In the genomic region with DNA sequence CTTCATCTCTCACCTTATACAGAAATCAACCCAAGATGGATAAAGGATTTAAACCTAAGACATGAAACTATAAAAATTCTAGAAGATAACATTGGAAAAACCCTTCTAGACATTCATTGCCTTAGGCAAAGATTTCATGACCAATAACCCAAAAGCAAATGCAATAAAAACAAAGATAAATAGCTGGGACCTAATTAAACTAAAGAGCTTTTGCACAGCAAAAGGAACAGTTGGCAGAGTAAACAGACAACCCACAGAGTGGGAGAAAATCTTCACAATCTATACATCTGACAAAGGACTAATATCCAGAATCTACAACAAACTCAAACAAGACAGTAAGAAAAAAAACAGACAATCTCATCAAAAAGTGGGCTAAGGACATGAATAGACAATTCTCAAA, we compare ENCODE assay signal across 6 cellular contexts.
DNase-seq lines count a peak whose midpoint lies in the region; TF ChIP-seq lines count a peak whose summit lies in the region.
"Not testable (repeated sequence)": the region's sequence is repeated elsewhere in the genome, so short reads cannot be mapped to it uniquely, and the experiment has no call there.

No MANE protein-coding gene starts in this region.

- CTCF ChIA-PET in HEK293 (lab: Yijun Ruan, JAX) = not testable (repeated sequence)

- not testable (repeated sequence) for H3K9me3 ChIP-seq in HEK293 (ENCODE audit: control insufficient read depth, insufficient read depth, low read depth, low read length)

- not testable (repeated sequence) for H3K4me3 ChIP-seq in HEK293 (ENCODE audit: low read depth, low read length); LNCaP clone FGC (ENCODE audit: low read depth, low read length)

- DNase-seq in LNCaP clone FGC (ENCODE audit: low read depth) (peak; percentile 76), M059J (ENCODE audit: low read depth) (peak; percentile 22), NCI-H526 treated with DMSO at 0.1 percent for 48 hours (lab: John Stamatoyannopoulos, UW) (peak; percentile 37)

- POLR2A ChIA-PET in HEK293 (lab: Yijun Ruan, JAX) = not testable (repeated sequence)

- H3K36me3 ChIP-seq in HEK293 (ENCODE audit: control insufficient read depth in 2 of 2, insufficient read depth in 1 of 2, low read length in 2 of 2) = not testable (repeated sequence)

- not testable (repeated sequence) for TF ChIP-seq CTCF in 22Rv1 (IDR thresholded peaks at IDR 0.05); HEK293 (tag by site-specific recombination; IDR thresholded peaks at IDR 0.05); LNCaP clone FGC (IDR thresholded peaks at IDR 0.05; ENCODE audit: control insufficient read depth, extremely low read depth, insufficient read depth); VCaP (conservative IDR thresholded peaks at IDR 0.05)

- H3K27ac ChIP-seq in 22Rv1 = peak overlapping the region; percentile 53
- H3K27ac ChIP-seq in HEK293 (ENCODE audit: extremely low read depth, low read depth, low read length) = not testable (repeated sequence)
- peak overlapping the region; percentile 51 for H3K27ac ChIP-seq in VCaP

- H3K4me1 ChIP-seq in HEK293 (ENCODE audit: control insufficient read depth, insufficient read depth, low read length) = not testable (repeated sequence)

TF ChIP-seq in HEK293, 187 proteins besides CTCF, POLR2A, EP300 and RAD21:
- TF ChIP-seq, protein P1, sequence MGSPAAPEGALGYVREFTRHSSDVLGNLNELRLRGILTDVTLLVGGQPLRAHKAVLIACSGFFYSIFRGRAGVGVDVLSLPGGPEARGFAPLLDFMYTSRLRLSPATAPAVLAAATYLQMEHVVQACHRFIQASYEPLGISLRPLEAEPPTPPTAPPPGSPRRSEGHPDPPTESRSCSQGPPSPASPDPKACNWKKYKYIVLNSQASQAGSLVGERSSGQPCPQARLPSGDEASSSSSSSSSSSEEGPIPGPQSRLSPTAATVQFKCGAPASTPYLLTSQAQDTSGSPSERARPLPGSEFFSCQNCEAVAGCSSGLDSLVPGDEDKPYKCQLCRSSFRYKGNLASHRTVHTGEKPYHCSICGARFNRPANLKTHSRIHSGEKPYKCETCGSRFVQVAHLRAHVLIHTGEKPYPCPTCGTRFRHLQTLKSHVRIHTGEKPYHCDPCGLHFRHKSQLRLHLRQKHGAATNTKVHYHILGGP (tag by site-specific recombination; IDR thresholded peaks at IDR 0.05) = peak; percentile 40; the same call in 1 of the 2 replicates
- TF ChIP-seq FEZF1 (tag by site-specific recombination; IDR thresholded peaks at IDR 0.05) = peak; percentile 72

Comparison
In these comparisons a context has a peak if more than half of its experiments do, and no peak if none do; other contexts are left out.
1. DNase-seq: peak in every context shown above with its lines; median percentile 76 in LNCaP clone FGC; 37 in NCI-H526 treated with DMSO at 0.1 percent for 48 hours; 22 in M059J.